ENCODE assay signal across 1 cellular context in the genomic region with DNA sequence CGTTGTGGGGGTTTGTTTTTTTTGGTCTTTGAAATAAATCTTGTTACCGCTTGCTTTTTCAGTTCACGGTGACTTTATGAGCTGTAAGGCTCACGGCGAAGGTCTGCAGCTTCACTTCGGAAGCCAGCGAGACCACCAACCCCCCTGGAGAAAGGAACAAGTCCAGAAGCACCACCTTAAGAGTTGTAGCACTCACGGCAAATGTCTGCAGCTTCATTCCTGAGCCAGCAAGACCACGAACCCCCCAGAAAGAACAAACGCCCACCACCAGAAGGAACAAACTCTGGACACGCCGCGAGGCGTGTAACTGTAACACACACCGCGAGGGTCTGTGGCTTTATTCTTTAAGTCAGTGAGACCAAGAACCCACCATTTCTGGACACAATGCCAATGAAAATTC.
TF ChIP-seq lines count a peak whose summit lies in the region.

No MANE protein-coding gene starts in this region.

TF ChIP-seq in GM23338, 12 proteins besides CTCF, POLR2A, EP300 and RAD21 (continued from another document):
- TF ChIP-seq, protein P1, sequence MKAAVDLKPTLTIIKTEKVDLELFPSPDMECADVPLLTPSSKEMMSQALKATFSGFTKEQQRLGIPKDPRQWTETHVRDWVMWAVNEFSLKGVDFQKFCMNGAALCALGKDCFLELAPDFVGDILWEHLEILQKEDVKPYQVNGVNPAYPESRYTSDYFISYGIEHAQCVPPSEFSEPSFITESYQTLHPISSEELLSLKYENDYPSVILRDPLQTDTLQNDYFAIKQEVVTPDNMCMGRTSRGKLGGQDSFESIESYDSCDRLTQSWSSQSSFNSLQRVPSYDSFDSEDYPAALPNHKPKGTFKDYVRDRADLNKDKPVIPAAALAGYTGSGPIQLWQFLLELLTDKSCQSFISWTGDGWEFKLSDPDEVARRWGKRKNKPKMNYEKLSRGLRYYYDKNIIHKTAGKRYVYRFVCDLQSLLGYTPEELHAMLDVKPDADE (IDR thresholded peaks at IDR 0.05): no peak
- TF ChIP-seq NANOG (IDR thresholded peaks at IDR 0.05; ENCODE audit: borderline replicate concordance) (no peak), EZH2 (IDR thresholded peaks at IDR 0.05; ENCODE audit: low read depth, unreplicated experiment) (no peak), STAT1 (IDR thresholded peaks at IDR 0.05; ENCODE audit: unreplicated experiment) (no peak), JUNB (IDR thresholded peaks at IDR 0.05; ENCODE audit: unreplicated experiment) (no peak)
- TF ChIP-seq, protein P2, sequence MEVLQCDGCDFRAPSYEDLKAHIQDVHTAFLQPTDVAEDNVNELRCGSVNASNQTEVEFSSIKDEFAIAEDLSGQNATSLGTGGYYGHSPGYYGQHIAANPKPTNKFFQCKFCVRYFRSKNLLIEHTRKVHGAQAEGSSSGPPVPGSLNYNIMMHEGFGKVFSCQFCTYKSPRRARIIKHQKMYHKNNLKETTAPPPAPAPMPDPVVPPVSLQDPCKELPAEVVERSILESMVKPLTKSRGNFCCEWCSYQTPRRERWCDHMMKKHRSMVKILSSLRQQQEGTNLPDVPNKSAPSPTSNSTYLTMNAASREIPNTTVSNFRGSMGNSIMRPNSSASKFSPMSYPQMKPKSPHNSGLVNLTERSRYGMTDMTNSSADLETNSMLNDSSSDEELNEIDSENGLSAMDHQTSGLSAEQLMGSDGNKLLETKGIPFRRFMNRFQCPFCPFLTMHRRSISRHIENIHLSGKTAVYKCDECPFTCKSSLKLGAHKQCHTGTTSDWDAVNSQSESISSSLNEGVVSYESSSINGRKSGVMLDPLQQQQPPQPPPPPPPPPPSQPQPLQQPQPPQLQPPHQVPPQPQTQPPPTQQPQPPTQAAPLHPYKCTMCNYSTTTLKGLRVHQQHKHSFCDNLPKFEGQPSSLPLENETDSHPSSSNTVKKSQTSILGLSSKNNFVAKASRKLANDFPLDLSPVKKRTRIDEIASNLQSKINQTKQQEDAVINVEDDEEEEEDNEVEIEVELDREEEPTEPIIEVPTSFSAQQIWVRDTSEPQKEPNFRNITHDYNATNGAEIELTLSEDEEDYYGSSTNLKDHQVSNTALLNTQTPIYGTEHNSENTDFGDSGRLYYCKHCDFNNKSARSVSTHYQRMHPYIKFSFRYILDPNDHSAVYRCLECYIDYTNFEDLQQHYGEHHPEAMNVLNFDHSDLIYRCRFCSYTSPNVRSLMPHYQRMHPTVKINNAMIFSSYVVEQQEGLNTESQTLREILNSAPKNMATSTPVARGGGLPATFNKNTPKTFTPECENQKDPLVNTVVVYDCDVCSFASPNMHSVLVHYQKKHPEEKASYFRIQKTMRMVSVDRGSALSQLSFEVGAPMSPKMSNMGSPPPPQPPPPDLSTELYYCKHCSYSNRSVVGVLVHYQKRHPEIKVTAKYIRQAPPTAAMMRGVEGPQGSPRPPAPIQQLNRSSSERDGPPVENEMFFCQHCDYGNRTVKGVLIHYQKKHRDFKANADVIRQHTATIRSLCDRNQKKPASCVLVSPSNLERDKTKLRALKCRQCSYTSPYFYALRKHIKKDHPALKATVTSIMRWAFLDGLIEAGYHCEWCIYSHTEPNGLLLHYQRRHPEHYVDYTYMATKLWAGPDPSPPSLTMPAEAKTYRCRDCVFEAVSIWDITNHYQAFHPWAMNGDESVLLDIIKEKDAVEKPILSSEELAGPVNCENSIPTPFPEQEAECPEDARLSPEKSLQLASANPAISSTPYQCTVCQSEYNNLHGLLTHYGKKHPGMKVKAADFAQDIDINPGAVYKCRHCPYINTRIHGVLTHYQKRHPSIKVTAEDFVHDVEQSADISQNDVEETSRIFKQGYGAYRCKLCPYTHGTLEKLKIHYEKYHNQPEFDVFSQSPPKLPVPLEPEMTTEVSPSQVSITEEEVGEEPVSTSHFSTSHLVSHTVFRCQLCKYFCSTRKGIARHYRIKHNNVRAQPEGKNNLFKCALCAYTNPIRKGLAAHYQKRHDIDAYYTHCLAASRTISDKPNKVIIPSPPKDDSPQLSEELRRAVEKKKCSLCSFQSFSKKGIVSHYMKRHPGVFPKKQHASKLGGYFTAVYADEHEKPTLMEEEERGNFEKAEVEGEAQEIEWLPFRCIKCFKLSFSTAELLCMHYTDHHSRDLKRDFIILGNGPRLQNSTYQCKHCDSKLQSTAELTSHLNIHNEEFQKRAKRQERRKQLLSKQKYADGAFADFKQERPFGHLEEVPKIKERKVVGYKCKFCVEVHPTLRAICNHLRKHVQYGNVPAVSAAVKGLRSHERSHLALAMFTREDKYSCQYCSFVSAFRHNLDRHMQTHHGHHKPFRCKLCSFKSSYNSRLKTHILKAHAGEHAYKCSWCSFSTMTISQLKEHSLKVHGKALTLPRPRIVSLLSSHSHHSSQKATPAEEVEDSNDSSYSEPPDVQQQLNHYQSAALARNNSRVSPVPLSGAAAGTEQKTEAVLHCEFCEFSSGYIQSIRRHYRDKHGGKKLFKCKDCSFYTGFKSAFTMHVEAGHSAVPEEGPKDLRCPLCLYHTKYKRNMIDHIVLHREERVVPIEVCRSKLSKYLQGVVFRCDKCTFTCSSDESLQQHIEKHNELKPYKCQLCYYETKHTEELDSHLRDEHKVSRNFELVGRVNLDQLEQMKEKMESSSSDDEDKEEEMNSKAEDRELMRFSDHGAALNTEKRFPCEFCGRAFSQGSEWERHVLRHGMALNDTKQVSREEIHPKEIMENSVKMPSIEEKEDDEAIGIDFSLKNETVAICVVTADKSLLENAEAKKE (CRISPR knock-in tag; IDR thresholded peaks at IDR 0.05): no peak
TF ChIP-seq in GM23338: peak in this region for 0.
